ENCODE assay signal across 2 cellular contexts in the genomic region with DNA sequence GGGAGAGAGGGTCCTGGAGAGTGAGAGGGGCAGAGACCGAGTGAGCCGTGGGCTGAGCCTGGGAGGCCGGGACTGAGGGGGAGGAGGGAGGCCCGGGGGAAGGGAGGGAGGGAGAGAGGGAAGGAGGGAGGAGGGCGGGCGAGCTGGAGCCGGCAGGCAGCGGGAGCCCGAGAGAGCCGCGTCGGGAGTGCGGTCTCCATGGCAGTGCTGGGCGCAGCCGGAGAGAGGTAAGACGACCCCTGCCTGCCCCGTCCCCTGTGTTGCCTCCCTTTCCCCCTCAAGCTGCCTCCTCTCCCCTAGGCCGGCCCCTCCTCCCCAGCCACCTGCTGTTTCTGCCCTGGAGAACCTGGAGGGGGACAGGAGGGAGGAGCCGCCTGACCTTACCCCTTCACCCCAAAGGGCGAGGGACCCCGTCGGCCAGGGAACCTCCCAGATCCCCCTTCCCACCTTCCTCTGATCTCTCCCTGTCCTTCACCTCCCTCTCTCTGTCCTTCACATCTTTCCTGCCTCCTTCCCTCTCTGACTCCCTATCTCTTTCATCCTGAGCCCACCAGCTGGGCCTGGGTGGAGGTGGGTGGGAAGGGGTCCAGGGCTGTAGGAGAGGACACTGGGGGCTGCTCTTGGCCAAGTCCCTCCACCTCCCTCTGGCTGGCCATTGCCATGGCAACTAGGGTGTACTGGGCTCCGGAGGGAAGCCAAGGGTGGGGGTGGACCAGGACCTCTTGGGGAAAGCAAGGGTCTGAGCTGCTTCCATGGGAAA.
TF ChIP-seq lines count a peak whose summit lies in the region.

A gene with protein sequence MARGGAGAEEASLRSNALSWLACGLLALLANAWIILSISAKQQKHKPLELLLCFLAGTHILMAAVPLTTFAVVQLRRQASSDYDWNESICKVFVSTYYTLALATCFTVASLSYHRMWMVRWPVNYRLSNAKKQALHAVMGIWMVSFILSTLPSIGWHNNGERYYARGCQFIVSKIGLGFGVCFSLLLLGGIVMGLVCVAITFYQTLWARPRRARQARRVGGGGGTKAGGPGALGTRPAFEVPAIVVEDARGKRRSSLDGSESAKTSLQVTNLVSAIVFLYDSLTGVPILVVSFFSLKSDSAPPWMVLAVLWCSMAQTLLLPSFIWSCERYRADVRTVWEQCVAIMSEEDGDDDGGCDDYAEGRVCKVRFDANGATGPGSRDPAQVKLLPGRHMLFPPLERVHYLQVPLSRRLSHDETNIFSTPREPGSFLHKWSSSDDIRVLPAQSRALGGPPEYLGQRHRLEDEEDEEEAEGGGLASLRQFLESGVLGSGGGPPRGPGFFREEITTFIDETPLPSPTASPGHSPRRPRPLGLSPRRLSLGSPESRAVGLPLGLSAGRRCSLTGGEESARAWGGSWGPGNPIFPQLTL (plus strand): TSS at position 148 of the 760 bp plus-strand sequence. CDS start 2,078 bp downstream, outside the sequence.

TF ChIP-seq in IMR-90, 13 proteins besides CTCF, POLR2A, EP300 and RAD21:
- TF ChIP-seq MAZ (IDR thresholded peaks at IDR 0.05; ENCODE audit: borderline replicate concordance, low read depth, low read length) (no peak; the same call in 1 of the 2 replicates), SMC3 (IDR thresholded peaks at IDR 0.05; ENCODE audit: low read depth, low read length) (no peak), MAFK (IDR thresholded peaks at IDR 0.05; ENCODE audit: low read depth, low read length) (no peak), BHLHE40 (IDR thresholded peaks at IDR 0.05; ENCODE audit: low read depth, low read length) (no peak), RCOR1 (IDR thresholded peaks at IDR 0.05; ENCODE audit: insufficient replicate concordance, low read length) (no peak), CHD1 (IDR thresholded peaks at IDR 0.05; ENCODE audit: low read depth, low read length) (no peak), FOS (IDR thresholded peaks at IDR 0.05; ENCODE audit: low read depth, low read length) (no peak), NFE2L2 (IDR thresholded peaks at IDR 0.05; ENCODE audit: low read depth, low read length) (no peak), MXI1 (IDR thresholded peaks at IDR 0.05; ENCODE audit: borderline replicate concordance, low read depth, low read length) (no peak), RFX5 (IDR thresholded peaks at IDR 0.05; ENCODE audit: low read depth, low read length) (no peak), CEBPB (IDR thresholded peaks at IDR 0.05; ENCODE audit: low read depth, low read length) (no peak)
- TF ChIP-seq, protein P1, sequence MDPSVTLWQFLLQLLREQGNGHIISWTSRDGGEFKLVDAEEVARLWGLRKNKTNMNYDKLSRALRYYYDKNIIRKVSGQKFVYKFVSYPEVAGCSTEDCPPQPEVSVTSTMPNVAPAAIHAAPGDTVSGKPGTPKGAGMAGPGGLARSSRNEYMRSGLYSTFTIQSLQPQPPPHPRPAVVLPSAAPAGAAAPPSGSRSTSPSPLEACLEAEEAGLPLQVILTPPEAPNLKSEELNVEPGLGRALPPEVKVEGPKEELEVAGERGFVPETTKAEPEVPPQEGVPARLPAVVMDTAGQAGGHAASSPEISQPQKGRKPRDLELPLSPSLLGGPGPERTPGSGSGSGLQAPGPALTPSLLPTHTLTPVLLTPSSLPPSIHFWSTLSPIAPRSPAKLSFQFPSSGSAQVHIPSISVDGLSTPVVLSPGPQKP (IDR thresholded peaks at IDR 0.05; ENCODE audit: borderline replicate concordance, low read depth, low read length), result no peak
- TF ChIP-seq, protein P2, sequence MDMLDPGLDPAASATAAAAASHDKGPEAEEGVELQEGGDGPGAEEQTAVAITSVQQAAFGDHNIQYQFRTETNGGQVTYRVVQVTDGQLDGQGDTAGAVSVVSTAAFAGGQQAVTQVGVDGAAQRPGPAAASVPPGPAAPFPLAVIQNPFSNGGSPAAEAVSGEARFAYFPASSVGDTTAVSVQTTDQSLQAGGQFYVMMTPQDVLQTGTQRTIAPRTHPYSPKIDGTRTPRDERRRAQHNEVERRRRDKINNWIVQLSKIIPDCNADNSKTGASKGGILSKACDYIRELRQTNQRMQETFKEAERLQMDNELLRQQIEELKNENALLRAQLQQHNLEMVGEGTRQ (IDR thresholded peaks at IDR 0.05; ENCODE audit: low read depth, low read length), result no peak

TF ChIP-seq in GM12891, 5 proteins besides CTCF, POLR2A, EP300 and RAD21:
- TF ChIP-seq PAX5 (IDR thresholded peaks at IDR 0.05; ENCODE audit: insufficient read depth, low read length, severe bottlenecking) (no peak), POLR2AphosphoS5 (IDR thresholded peaks at IDR 0.05; ENCODE audit: low read depth, low read length) (no peak), SPI1 (IDR thresholded peaks at IDR 0.05; ENCODE audit: low read depth, low read length) (no peak), POU2F2 (IDR thresholded peaks at IDR 0.05; ENCODE audit: low read depth, low read length) (no peak), TAF1 (IDR thresholded peaks at IDR 0.05; ENCODE audit: low read depth, low read length) (no peak)
